8 cellular contexts compared by ENCODE assay signal in the genomic region with DNA sequence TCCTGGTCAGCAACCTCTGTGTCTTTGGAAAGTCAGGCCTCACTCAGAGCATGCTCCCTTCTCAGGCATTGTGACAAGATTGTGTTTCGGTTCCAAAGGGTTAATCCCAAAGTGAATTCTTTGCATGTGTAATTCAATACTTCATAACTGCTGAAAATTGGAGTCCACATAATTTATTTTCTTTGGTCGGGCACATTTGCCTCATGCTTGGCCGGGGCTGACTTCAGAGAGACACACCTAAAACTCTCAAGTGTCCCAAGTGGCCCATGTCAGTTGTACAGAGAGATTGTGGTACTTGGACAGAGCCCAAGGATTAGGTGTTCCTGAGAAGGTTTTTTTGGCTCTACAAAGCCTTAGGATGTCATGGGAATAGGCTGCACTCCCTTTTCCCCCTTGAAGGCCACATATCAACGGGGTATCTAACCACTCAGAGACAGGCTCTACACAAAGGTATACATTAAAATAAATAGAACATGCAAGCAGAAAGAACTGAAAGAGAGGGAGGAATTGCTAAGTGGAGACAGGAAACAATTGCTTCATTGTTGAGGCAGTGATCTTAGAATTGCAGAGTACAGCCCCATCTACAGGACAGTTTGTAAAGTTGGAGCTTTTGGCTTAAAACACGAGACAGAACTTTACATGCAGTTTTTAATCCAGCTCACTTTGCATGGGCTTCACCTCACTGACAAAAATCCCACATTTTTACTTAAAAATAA.
DNase-seq lines count a peak whose midpoint lies in the region; ATAC-seq, FAIRE-seq and TF ChIP-seq lines count a peak whose summit lies in the region.

No MANE protein-coding gene starts in this region.

- H3K27me3 ChIP-seq in liver (ENCODE audit: control insufficient read depth in 4 of 4, insufficient read depth in 4 of 4, low read length in 3 of 4) (no peaks in the 10 kb centered on the region), transverse colon (no peaks in the 10 kb centered on the region)

- intact Hi-C loops in transverse colon (cut with DNase I; ENCODE audit: low total_unique reads), result no loop called here

- H3K4me3 ChIP-seq in choroid plexus epithelial cell (ENCODE audit: low read depth, low read length) (no peak overlapping the region), liver (ENCODE audit: low read depth in 1 of 3, low read length in 3 of 3) (no peak overlapping the region), transverse colon (no peak overlapping the region)

- H3K9ac ChIP-seq in liver (ENCODE audit: low read depth in 1 of 2, low read length in 2 of 2), result no peak overlapping the region

- peak; percentile 11 for ATAC-seq in GM21390 (IDR thresholded peaks at IDR 0.05; ENCODE audit: unreplicated experiment)
- peak; percentile 27 for ATAC-seq in HG03571 (IDR thresholded peaks at IDR 0.05; ENCODE audit: unreplicated experiment)

- peak overlapping the region in 1 of 2 donors; percentile 24 for H3K27ac ChIP-seq in liver (ENCODE audit: low read depth in 1 of 2, low read length in 2 of 2)
- peak overlapping the region; percentile 60 to 75 (median 66) for H3K27ac ChIP-seq in transverse colon

- TF ChIP-seq CTCF in D721Med (IDR thresholded peaks at IDR 0.05; ENCODE audit: insufficient read depth, missing control alignments), result peak; percentile 62
- TF ChIP-seq CTCF in choroid plexus epithelial cell (conservative IDR thresholded peaks at IDR 0.05; ENCODE audit: low read depth, low read length), result peak; percentile 80
- peak; percentile 74 for TF ChIP-seq CTCF in liver (IDR thresholded peaks at IDR 0.05; ENCODE audit: low read depth, low read length, missing input control)
- TF ChIP-seq CTCF in transverse colon (IDR thresholded peaks at IDR 0.05), result peak; percentile 39 to 49 (median 43)

- in situ Hi-C loops in transverse colon (cut with MboI; ENCODE audit: low pct_ligation_motif_present in 1 of 4, low pct_unique_long_range_greater_than_20kb in 1 of 4, low sequenced_read_pairs in 3 of 4), result loop anchor here in 1 of 4 donors (25.0 kb wide), 1 partner anchor 1240 kb away; a partner anchor contains a TSS

- FAIRE-seq in D721Med (lab: Jason Lieb, UNC), result no peak

- peak; percentile 87 to 94 for TF ChIP-seq RAD21 in liver (IDR thresholded peaks at IDR 0.05)

- WGBS in liver, result 47% methylated on average over 5 of the region's 5 CpGs
- WGBS in transverse colon (ENCODE audit: low coverage in 1 of 2), 2 donors, result 0 to 18% methylated on average over 1 to 5 of the region's 5 CpGs

- no peaks in the 10 kb centered on the region for H3K9me3 ChIP-seq in liver (ENCODE audit: control insufficient read depth in 4 of 4, low read length in 3 of 4)
- H3K9me3 ChIP-seq in transverse colon, result no peaks in the 10 kb centered on the region

- TF ChIP-seq POLR2A in transverse colon (IDR thresholded peaks at IDR 0.05), result no peak

- TF ChIP-seq EP300 in transverse colon (IDR thresholded peaks at IDR 0.05; ENCODE audit: low read depth), result no peak

- no peaks in the 10 kb centered on the region for H3K36me3 ChIP-seq in liver (ENCODE audit: control insufficient read depth in 4 of 4, insufficient read depth in 3 of 4, low read depth in 1 of 4, low read length in 3 of 4)
- H3K36me3 ChIP-seq in transverse colon, result no peaks in the 10 kb centered on the region

- H3K4me1 ChIP-seq in liver (ENCODE audit: control insufficient read depth in 4 of 4, insufficient read depth in 4 of 4, low read length in 3 of 4), result peaks cover 0 to 9% (median 2%) of the 10 kb centered on the region in 4 donors
- peaks cover 0 to 23% (median 0%) of the 10 kb centered on the region in 4 donors for H3K4me1 ChIP-seq in transverse colon

- peak; percentile 9 for DNase-seq in D721Med (ENCODE audit: insufficient read length, low spot score)
- peak; percentile 59 to 85 for DNase-seq in NOMO-1 (lab: John Stamatoyannopoulos, UW; ENCODE audit: unreplicated experiment in 2 of 2)
- peak; percentile 97 for DNase-seq in choroid plexus epithelial cell (ENCODE audit: low read depth)
- DNase-seq in transverse colon, result no peak
- no peak for DNase-seq in activated naive CD4-positive, alpha-beta T cell treated with Interleukin-2 at 50 U/mL for 16 hours

TF ChIP-seq in liver, 16 proteins besides CTCF, POLR2A, EP300 and RAD21:
- TF ChIP-seq YY1 (IDR thresholded peaks at IDR 0.05) (no peak), TAF1 (conservative IDR thresholded peaks at IDR 0.05) (no peak), GABPA (IDR thresholded peaks at IDR 0.05 in 1 of 2, conservative IDR thresholded peaks at IDR 0.05 in 1 of 2) (no peak), RXRA (IDR thresholded peaks at IDR 0.05) (no peak), HNF4A (conservative IDR thresholded peaks at IDR 0.05) (no peak), FOXA1 (IDR thresholded peaks at IDR 0.05) (no peak)
- TF ChIP-seq, protein P1, sequence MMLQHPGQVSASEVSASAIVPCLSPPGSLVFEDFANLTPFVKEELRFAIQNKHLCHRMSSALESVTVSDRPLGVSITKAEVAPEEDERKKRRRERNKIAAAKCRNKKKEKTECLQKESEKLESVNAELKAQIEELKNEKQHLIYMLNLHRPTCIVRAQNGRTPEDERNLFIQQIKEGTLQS (IDR thresholded peaks at IDR 0.05), result no peak

Comparison
In these comparisons a context has a peak if more than half of its experiments do, and no peak if none do; other contexts are left out.
1. DNase-seq: peak in D721Med (single experiment), NOMO-1 (2 of 2) and choroid plexus epithelial cell (single experiment); none in transverse colon (single experiment) and activated naive CD4-positive, alpha-beta T cell treated with Interleukin-2 at 50 U/mL for 16 hours (single experiment).
2. Peak in every context shown above with its lines, with median percentiles within 50 percentile points of each other: CTCF ChIP-seq.